Comparison of ENCODE assay signal across 24 cellular contexts in genomic region chr16:4239020-4239419, GRCh38. TPM values are rescaled to one million over a fixed set of nuclear protein-coding genes. Genes with fewer than 3 reads are reported as not detected.
A peak's percentile ranks its signal among the peaks of the same experiment; 100 is the strongest.
DNase-seq lines count a peak whose midpoint lies in the region; ATAC-seq, FAIRE-seq and TF ChIP-seq lines count a peak whose summit lies in the region.
"Had no signal": no experiment of that assay in that cellular context is flagged by ENCODE, and none has a peak within 500 bp of the region (broad histone marks: within the 10 kb centered on the region; RNA-seq: fewer than 3 reads in every experiment).

No MANE protein-coding gene starts in this region.

- CTCF ChIA-PET in Caco-2 (lab: Charles Lee) = interaction anchor here (1.0 kb wide), 1 partner anchor 15 kb away, joined by 3 read pairs; no protein-coding TSS in a partner anchor

- H3K4me1 ChIP-seq in right atrium auricular region (peaks cover 0 to 31% of the 10 kb centered on the region in 2 donors), psoas muscle (peaks cover 50% of the 10 kb centered on the region), Caco-2 (no peaks in the 10 kb centered on the region)

- peaks cover 22 to 40% of the 10 kb centered on the region in 2 donors for H3K27me3 Mint-ChIP-seq in stimulated activated naive B cell treated with anti-CD40 and anti-IgM and Interleukin-4, amounts not matched to agents 10 μg/mL and 1 μg/mL and 100 μg/mL, for 72 hours
- no peaks in the 10 kb centered on the region for H3K27me3 Mint-ChIP-seq in Caco-2 (ENCODE audit: insufficient read depth, unreplicated experiment)

- no TSS peak for BruUV-seq in Caco-2 (replicated peaks; lab: Mats Ljungman, UMichigan)

- H3K4me3 Mint-ChIP-seq in stimulated activated naive B cell treated with anti-CD40 and anti-IgM and Interleukin-4, amounts not matched to agents 10 μg/mL and 1 μg/mL and 100 μg/mL, for 72 hours = no peak overlapping the region
- H3K4me3 Mint-ChIP-seq in Caco-2 (ENCODE audit: unreplicated experiment) = no peak overlapping the region
- H3K4me3 Mint-ChIP-seq: activated CD4-positive, alpha-beta T cell treated with anti-CD3 and anti-CD28 coated beads, Interleukin-2, amount 10 ng/mL, durations not matched to agents 7 days and 5 days; CD14-positive monocyte; stimulated activated naive CD8-positive, alpha-beta T cell treated with anti-CD3 and anti-CD28 coated beads, Interleukin-15, Interleukin-2, amounts not matched to agents 100 ng/mL and 50 ng/mL, for 24 hours had no signal

- 15 to 28% (median 21%) methylated on average over 5 of the region's 5 CpGs for WGBS in psoas muscle, 3 donors

- H3K36me3 ChIP-seq in right atrium auricular region = no peaks in the 10 kb centered on the region
- H3K36me3 ChIP-seq in psoas muscle (ENCODE audit: insufficient read depth in 1 of 2, low read depth in 1 of 2) = peaks cover 0 to 7% of the 10 kb centered on the region in 2 donors
- no peaks in the 10 kb centered on the region for H3K36me3 ChIP-seq in Caco-2 (ENCODE audit: control insufficient read depth, insufficient read depth, low read length)

- POLR2A ChIA-PET in Caco-2 (lab: Charles Lee) = no interaction called here

- peak overlapping the region; percentile 49 to 55 for H3K4me3 ChIP-seq in right atrium auricular region
- H3K4me3 ChIP-seq in psoas muscle = peak overlapping the region; percentile 73
- no peak overlapping the region for H3K4me3 ChIP-seq in Caco-2 (ENCODE audit: low read depth, low read length)

- peaks cover 0 to 4% of the 10 kb centered on the region in 2 donors for H3K4me1 Mint-ChIP-seq in stimulated activated naive B cell treated with anti-CD40 and anti-IgM and Interleukin-4, amounts not matched to agents 10 μg/mL and 1 μg/mL and 100 μg/mL, for 72 hours
- H3K4me1 Mint-ChIP-seq in Caco-2 (ENCODE audit: low read depth, unreplicated experiment) = peaks cover 3% of the 10 kb centered on the region
- H3K4me1 Mint-ChIP-seq: activated CD4-positive, alpha-beta T cell treated with anti-CD3 and anti-CD28 coated beads, Interleukin-2, amount 10 ng/mL, durations not matched to agents 7 days and 5 days had no signal

- H3K27ac Mint-ChIP-seq in stimulated activated naive B cell treated with anti-CD40 and anti-IgM and Interleukin-4, amounts not matched to agents 10 μg/mL and 1 μg/mL and 100 μg/mL, for 72 hours = no peak overlapping the region
- H3K27ac Mint-ChIP-seq in Caco-2 (ENCODE audit: unreplicated experiment) = no peak overlapping the region
- H3K27ac Mint-ChIP-seq: activated CD4-positive, alpha-beta T cell treated with anti-CD3 and anti-CD28 coated beads, Interleukin-2, amount 10 ng/mL, durations not matched to agents 7 days and 5 days; stimulated activated naive CD8-positive, alpha-beta T cell treated with anti-CD3 and anti-CD28 coated beads, Interleukin-15, Interleukin-2, amounts not matched to agents 100 ng/mL and 50 ng/mL, for 24 hours had no signal

- TF ChIP-seq CTCF in right atrium auricular region (IDR thresholded peaks at IDR 0.05) = no peak
- no peak for TF ChIP-seq CTCF in psoas muscle (IDR thresholded peaks at IDR 0.05)
- TF ChIP-seq CTCF in Caco-2 (IDR thresholded peaks at IDR 0.05; ENCODE audit: insufficient read depth in 1 of 2, low read depth in 1 of 2, low read length in 1 of 2, severe bottlenecking in 1 of 2, unreplicated experiment in 1 of 2) = no peak
- no peak for TF ChIP-seq CTCF in D721Med (IDR thresholded peaks at IDR 0.05; ENCODE audit: insufficient read depth, missing control alignments)

- no peaks in the 10 kb centered on the region for H3K27me3 ChIP-seq in right atrium auricular region
- H3K27me3 ChIP-seq in psoas muscle (ENCODE audit: insufficient read depth in 3 of 3, low read length in 2 of 3) = no peaks in the 10 kb centered on the region
- no peaks in the 10 kb centered on the region for H3K27me3 ChIP-seq in Caco-2 (replicated peaks; ENCODE audit: control insufficient read depth, insufficient read depth, low read length)

- no peak for FAIRE-seq in D721Med (lab: Jason Lieb, UNC)
- FAIRE-seq: GM12891, HepG2, TTC549, urothelium cell line had no signal

- H3K9me3 Mint-ChIP-seq in stimulated activated naive B cell treated with anti-CD40 and anti-IgM and Interleukin-4, amounts not matched to agents 10 μg/mL and 1 μg/mL and 100 μg/mL, for 72 hours = no peaks in the 10 kb centered on the region
- H3K9me3 Mint-ChIP-seq in Caco-2 (ENCODE audit: unreplicated experiment) = peaks cover 9% of the 10 kb centered on the region
- H3K9me3 Mint-ChIP-seq: activated CD4-positive, alpha-beta T cell treated with anti-CD3 and anti-CD28 coated beads, Interleukin-2, amount 10 ng/mL, durations not matched to agents 7 days and 5 days; stimulated activated naive CD8-positive, alpha-beta T cell treated with anti-CD3 and anti-CD28 coated beads, Interleukin-15, Interleukin-2, amounts not matched to agents 100 ng/mL and 50 ng/mL, for 24 hours had no signal

- peak; percentile 15 for ATAC-seq in Right ventricle myocardium inferior
- ATAC-seq in psoas muscle = peak in 3 of 4 donors; percentile 6 to 23 (median 20)
- ATAC-seq in stimulated activated naive B cell treated with anti-CD40 and anti-IgM and Interleukin-4, amounts not matched to agents 10 μg/mL and 1 μg/mL and 100 μg/mL, for 72 hours (replicated peaks) = no peak
- ATAC-seq: HCT116 had no signal

- H3K9me3 ChIP-seq in right atrium auricular region (no peaks in the 10 kb centered on the region), psoas muscle (no peaks in the 10 kb centered on the region), Caco-2 (no peaks in the 10 kb centered on the region)

- H3K27ac ChIP-seq in right atrium auricular region (peak overlapping the region; percentile 85 to 96), psoas muscle (peak overlapping the region; percentile 94)

- DNase-seq in Right ventricle myocardium inferior (ENCODE audit: missing footprints) (peak; percentile 63), cardiac septum (ENCODE audit: low spot score) (no peak), right atrium auricular region (ENCODE audit: low spot score) (peak; percentile 66), psoas muscle (no peak), Caco-2 (no peak), D721Med (ENCODE audit: insufficient read length, low spot score) (no peak), NCI-H524 (lab: John Stamatoyannopoulos, UW) (no peak)
- DNase-seq in stimulated activated naive B cell treated with anti-CD40 and anti-IgM and Interleukin-4, amounts not matched to agents 10 μg/mL and 1 μg/mL and 100 μg/mL, for 72 hours = no peak
- DNase-seq: activated CD4-positive, alpha-beta T cell treated with anti-CD3 and anti-CD28 coated beads, Interleukin-2, amount 10 ng/mL, durations not matched to agents 7 days and 5 days; activated gamma-delta T cell; DMS153; dorsolateral prefrontal cortex; NCI-H1436 treated with DMSO at 0.1 percent for 48 hours; NK-92 treated with Interleukin-12 subunit alpha and Interleukin-12 subunit beta, amount 100 ng/mL, for 24 hours; stimulated activated CD4-positive, alpha-beta T cell treated with anti-CD3 and anti-CD28 coated beads, Interleukin-2, amount 100 ng/mL, for 24 hours had no signal

- H3K36me3 Mint-ChIP-seq in stimulated activated naive B cell treated with anti-CD40 and anti-IgM and Interleukin-4, amounts not matched to agents 10 μg/mL and 1 μg/mL and 100 μg/mL, for 72 hours = no peaks in the 10 kb centered on the region
- no peaks in the 10 kb centered on the region for H3K36me3 Mint-ChIP-seq in Caco-2 (ENCODE audit: insufficient read depth, unreplicated experiment)
- H3K36me3 Mint-ChIP-seq: CD14-positive monocyte had no signal

- intact Hi-C loops in Right ventricle myocardium inferior (cut with DNase I) = no loop called here
- intact Hi-C loops in cardiac septum (cut with DNase I) = no loop called here
- intact Hi-C loops in psoas muscle (cut with DNase I) = loop anchor here in 1 of 2 donors (5.0 kb wide), 1 partner anchor 147 kb away; no protein-coding TSS in a partner anchor
- intact Hi-C loops in Caco-2 (cut with micrococcal nuclease; ENCODE audit: unreplicated experiment) = no loop called here

RNA-seq across cellular contexts. Expression of gene SRL, which starts 2.9 kb away (rescaled TPM):
- 419 TPM for total RNA-seq in Right ventricle myocardium inferior
- total RNA-seq in cardiac septum = 400 TPM
- 100 to 1,000 TPM; 295 to 466 TPM for total RNA-seq in right atrium auricular region
- total RNA-seq in psoas muscle = 100 to 1,000 TPM; 305 to 552 (median 476) TPM
- polyA plus RNA-seq in psoas muscle = 100 to 1,000 TPM; 196 to 276 (median 206) TPM
- not detected in 2 replicates for total RNA-seq in Caco-2 (2022)
- total RNA-seq: activated CD4-positive, alpha-beta T cell treated with anti-CD3 and anti-CD28 coated beads, Interleukin-2, amount 10 ng/mL, durations not matched to agents 7 days and 5 days; HepG2; M059J; osteocyte had no signal
- polyA plus RNA-seq: CD14-positive monocyte had no signal

RNA-seq across cellular contexts. Expression of gene TFAP4, which starts 33.8 kb away (rescaled TPM):
- total RNA-seq in Right ventricle myocardium inferior = 4.4 TPM
- 1.4 TPM for total RNA-seq in cardiac septum
- total RNA-seq in right atrium auricular region = 1 to 10 TPM; 2.0 to 2.9 TPM
- total RNA-seq in psoas muscle = 1 to 10 TPM; 3.8 to 5.7 (median 4.5) TPM
- polyA plus RNA-seq in psoas muscle = 1 to 10 TPM; 3.0 to 8.2 (median 7.0) TPM
- total RNA-seq in Caco-2 (2022) = 22.6 and 24.6 TPM in 2 replicates

Comparison
In these comparisons a context has a peak if more than half of its experiments do, and no peak if none do; other contexts are left out.
1. DNase-seq: peak in Right ventricle myocardium inferior (single experiment) and right atrium auricular region (single experiment); none in cardiac septum (single experiment), psoas muscle (0 of 2), stimulated activated naive B cell treated with anti-CD40 and anti-IgM and Interleukin-4, amounts not matched to agents 10 μg/mL and 1 μg/mL and 100 μg/mL, for 72 hours (single experiment), Caco-2 (0 of 2), D721Med (single experiment) and NCI-H524 (0 of 2).
2. ATAC-seq: peak in Right ventricle myocardium inferior (single experiment) and psoas muscle (3 of 4); none in stimulated activated naive B cell treated with anti-CD40 and anti-IgM and Interleukin-4, amounts not matched to agents 10 μg/mL and 1 μg/mL and 100 μg/mL, for 72 hours (0 of 2).
3. RNA of gene SRL, which starts 2.9 kb away (total RNA-seq): 305 to 552 TPM in psoas muscle, 295 to 466 TPM in right atrium auricular region, 419 TPM in Right ventricle myocardium inferior (single experiment) and 400 TPM in cardiac septum (single experiment); not detected in Caco-2; every median in the first group is over 100 times any median in the second.